8 cellular contexts compared by ENCODE assay signal in the genomic region with DNA sequence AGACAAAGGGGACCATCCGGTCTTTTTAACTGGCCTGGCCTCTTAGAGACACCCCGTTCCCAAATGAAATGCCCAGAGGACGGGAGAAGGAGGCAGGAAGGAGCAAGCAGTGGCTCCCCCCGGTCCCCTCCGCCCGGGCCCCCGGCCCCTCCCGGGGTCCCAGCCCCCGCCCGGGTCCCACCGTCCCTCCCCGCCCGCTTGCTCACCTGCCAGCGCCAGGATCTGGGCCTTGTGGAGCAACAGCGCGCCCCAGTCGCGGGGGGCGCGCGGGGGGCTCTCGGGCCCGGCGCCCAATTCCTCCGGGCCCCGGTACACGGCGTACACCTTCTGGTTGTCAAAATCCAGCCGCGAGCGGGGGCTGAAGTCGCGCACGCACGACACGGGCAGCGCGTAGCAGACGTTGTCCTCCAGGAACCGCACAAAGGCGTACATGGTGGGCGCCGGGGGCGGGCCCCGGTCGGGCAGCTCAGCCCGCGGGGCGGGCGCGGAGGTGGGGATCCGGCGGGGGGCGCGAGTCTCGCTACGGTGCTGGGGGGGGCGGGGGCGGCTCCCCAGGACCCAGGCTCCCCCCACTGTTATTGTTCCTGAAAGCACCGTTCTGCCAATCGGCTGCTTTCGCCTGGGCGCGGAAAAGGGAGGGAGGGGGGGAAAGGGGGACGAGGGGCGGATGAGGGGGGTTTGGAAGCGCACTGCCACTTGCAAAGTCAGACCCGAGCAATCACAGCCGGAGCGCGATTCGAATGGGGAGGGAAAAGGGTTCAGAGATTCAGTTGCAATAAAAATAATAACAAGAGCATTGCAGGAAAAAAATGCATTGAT. TPM values are rescaled to one million over a fixed set of nuclear protein-coding genes. Genes with fewer than 3 reads are reported as not detected.
DNase-seq lines count a peak whose midpoint lies in the region.

A gene with protein sequence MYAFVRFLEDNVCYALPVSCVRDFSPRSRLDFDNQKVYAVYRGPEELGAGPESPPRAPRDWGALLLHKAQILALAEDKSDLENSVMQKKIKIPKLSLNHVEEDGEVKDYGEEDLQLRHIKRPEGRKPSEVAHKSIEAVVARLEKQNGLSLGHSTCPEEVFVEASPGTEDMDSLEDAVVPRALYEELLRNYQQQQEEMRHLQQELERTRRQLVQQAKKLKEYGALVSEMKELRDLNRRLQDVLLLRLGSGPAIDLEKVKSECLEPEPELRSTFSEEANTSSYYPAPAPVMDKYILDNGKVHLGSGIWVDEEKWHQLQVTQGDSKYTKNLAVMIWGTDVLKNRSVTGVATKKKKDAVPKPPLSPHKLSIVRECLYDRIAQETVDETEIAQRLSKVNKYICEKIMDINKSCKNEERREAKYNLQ (minus strand): TSS at position 492 of the 819 bp plus-strand sequence. CDS start 60 bp downstream, at position 432.

- peak; percentile 77 to 82 for DNase-seq in NCI-H524 (lab: John Stamatoyannopoulos, UW)
- DNase-seq in NCI-H524 treated with DMSO at 0.1 percent for 48 hours (lab: John Stamatoyannopoulos, UW): no peak
- peak; percentile 52 for DNase-seq in NCI-H510A treated with DMSO at 0.1 percent for 48 hours (lab: John Stamatoyannopoulos, UW)
- DNase-seq in activated T-cell treated with anti-CD3 and anti-CD28 coated beads, Interleukin-2, amount 50 U/mL, for 48 hours: peak; percentile 59 to 71
- DNase-seq in germinal center (ENCODE audit: low spot score): peak; percentile 77
- DNase-seq in neuronal stem cell (ENCODE audit: low spot score): peak; percentile 81
- DNase-seq in substantia nigra (lab: John Stamatoyannopoulos, UW): peak in 47 of 49 donors; percentile 14 to 82 (median 60)
- DNase-seq in HuH-7.5 (ENCODE audit: low spot score): no peak

- peak within 1 kb of the TSS; percentile 79 for H3K9ac ChIP-seq in neuronal stem cell (ENCODE audit: low read depth, low read length, poor library complexity)

- peak within 1 kb of the TSS; percentile 83 to 92 for H3K4me3 ChIP-seq in neuronal stem cell (ENCODE audit: low read length in 2 of 2)

- H3K36me3 ChIP-seq in neuronal stem cell (replicated peaks in 1 of 2; ENCODE audit: control insufficient read depth in 2 of 2, insufficient read depth in 2 of 2, low read length in 2 of 2): peaks cover 5 to 42% of the 10 kb centered on the region in 2 donors

- H2BK12ac ChIP-seq in neuronal stem cell (ENCODE audit: low read length): no peak within 1 kb of the TSS

- H2AFZ ChIP-seq in neuronal stem cell (ENCODE audit: low read length): peak within 1 kb of the TSS; percentile 98

- H3K9me3 ChIP-seq in neuronal stem cell (replicated peaks in 1 of 2; ENCODE audit: control insufficient read depth in 2 of 2, insufficient read depth in 1 of 2, low read depth in 1 of 2, low read length in 2 of 2): no peaks in the 10 kb centered on the region

- H2BK120ac ChIP-seq in neuronal stem cell (ENCODE audit: low read depth, low read length): no peak within 1 kb of the TSS

- peaks cover 3% of the 10 kb centered on the region for H3K79me1 ChIP-seq in neuronal stem cell (ENCODE audit: low read depth, low read length)

- H2BK15ac ChIP-seq in neuronal stem cell (ENCODE audit: low read length): peak within 1 kb of the TSS; percentile 56

- peak within 1 kb of the TSS; percentile 91 for H3K4me2 ChIP-seq in neuronal stem cell (ENCODE audit: insufficient read depth, low read length, poor library complexity, severe bottlenecking)

- peak within 1 kb of the TSS; percentile 9 for H3K14ac ChIP-seq in neuronal stem cell (ENCODE audit: low read length)

- peaks cover 0 to 13% of the 10 kb centered on the region in 2 donors for H3K4me1 ChIP-seq in neuronal stem cell (ENCODE audit: control insufficient read depth in 2 of 2, insufficient read depth in 1 of 2, low read depth in 1 of 2, low read length in 2 of 2)

- no peak within 1 kb of the TSS for H4K8ac ChIP-seq in neuronal stem cell (ENCODE audit: low read depth, low read length)

- H3K27ac ChIP-seq in neuronal stem cell (replicated peaks; ENCODE audit: low read length) (no peak within 1 kb of the TSS), substantia nigra (ENCODE audit: low read depth, low read length, poor library complexity, severe bottlenecking) (peak within 1 kb of the TSS; percentile 74)

- H3K4ac ChIP-seq in neuronal stem cell (ENCODE audit: low read length): no peak within 1 kb of the TSS

- peaks cover 0 to 5% (median 0%) of the 10 kb centered on the region in 3 experiments for H3K27me3 ChIP-seq in neuronal stem cell (ENCODE audit: control insufficient read depth in 3 of 3, insufficient read depth in 3 of 3, low read depth in 1 of 3, low read length in 3 of 3)

- H2AK5ac ChIP-seq in neuronal stem cell (ENCODE audit: low read depth, low read length): peak within 1 kb of the TSS; percentile 78

- H3K18ac ChIP-seq in neuronal stem cell (ENCODE audit: low read length): peak within 1 kb of the TSS; percentile 97

- WGBS in neuronal stem cell (ENCODE audit: extremely low coverage in 2 of 2, insufficient read length in 2 of 2, insufficient replicate concordance in 1 of 2), 2 donors: no CpG with 5 or more reads among the region's 72 CpGs

- H2BK5ac ChIP-seq in neuronal stem cell (ENCODE audit: low read length): peak within 1 kb of the TSS; percentile 76

- no peak within 1 kb of the TSS for H4K91ac ChIP-seq in neuronal stem cell (ENCODE audit: low read depth, low read length, poor library complexity)

- peak within 1 kb of the TSS; percentile 34 for H3K23ac ChIP-seq in neuronal stem cell (ENCODE audit: low read depth, low read length, poor library complexity)

RNA-seq across cellular contexts. Expression of the gene that starts here (rescaled TPM):
- 34.9 TPM for polyA plus RNA-seq in neuronal stem cell (2013, experiment 1 of 2)
- polyA plus RNA-seq in neuronal stem cell (2013, experiment 2 of 2): 37.2 TPM

Comparison
In these comparisons a context has a peak if more than half of its experiments do, and no peak if none do; other contexts are left out.
1. DNase-seq: peak in NCI-H524 (2 of 2), NCI-H510A treated with DMSO at 0.1 percent for 48 hours (single experiment), activated T-cell treated with anti-CD3 and anti-CD28 coated beads, Interleukin-2, amount 50 U/mL, for 48 hours (2 of 2), germinal center (single experiment), neuronal stem cell (single experiment) and substantia nigra (47 of 49); none in NCI-H524 treated with DMSO at 0.1 percent for 48 hours (single experiment) and HuH-7.5 (single experiment).